Comparison of ENCODE assay signal across 14 cellular contexts in genomic region chr3:13133471-13133981, GRCh38.
"Had no signal": no experiment of that assay in that cellular context is flagged by ENCODE, and none has a peak within 500 bp of the region (broad histone marks: within the 10 kb centered on the region; RNA-seq: fewer than 3 reads in every experiment).

No MANE protein-coding gene starts in this region.

- H3K36me3 ChIP-seq: esophagus muscularis mucosa, left lung had no signal

- H3K36me3 Mint-ChIP-seq: activated naive CD4-positive, alpha-beta T cell treated with anti-CD3 and anti-CD28 coated beads, Interleukin-2, amount 50 U/mL, for 24 hours; stimulated activated memory B cell treated with anti-CD40 and anti-IgM and Interleukin-4, amounts not matched to agents 10 μg/mL and 1 μg/mL and 100 μg/mL, for 72 hours; T-cell; type B pancreatic cell; WTC11 had no signal

- H3K27ac ChIP-seq: dorsolateral prefrontal cortex, esophagus muscularis mucosa, left lung, parathyroid adenoma had no signal

- H3K27me3 ChIP-seq: dorsolateral prefrontal cortex had no signal

- ATAC-seq: activated CD8-positive, alpha-beta T cell treated with anti-CD3 and anti-CD28 coated beads, Interleukin-2, amount 10 ng/mL, durations not matched to agents 7 days and 5 days; left lung; stimulated activated memory B cell treated with anti-CD40 and anti-IgM and Interleukin-4, amounts not matched to agents 10 μg/mL and 1 μg/mL and 100 μg/mL, for 72 hours; T-cell; WTC11 had no signal

- H3K27me3 Mint-ChIP-seq: activated naive CD4-positive, alpha-beta T cell treated with anti-CD3 and anti-CD28 coated beads, Interleukin-2, amount 50 U/mL, for 24 hours; type B pancreatic cell had no signal

- H3K4me3 ChIP-seq: dorsolateral prefrontal cortex, esophagus muscularis mucosa, left lung had no signal

- H3K4me1 Mint-ChIP-seq: neural crest cell; stimulated activated memory B cell treated with anti-CD40 and anti-IgM and Interleukin-4, amounts not matched to agents 10 μg/mL and 1 μg/mL and 100 μg/mL, for 72 hours had no signal

- H3K27ac Mint-ChIP-seq: activated CD8-positive, alpha-beta T cell treated with anti-CD3 and anti-CD28 coated beads, Interleukin-2, amount 10 ng/mL, durations not matched to agents 7 days and 5 days; activated naive CD4-positive, alpha-beta T cell treated with anti-CD3 and anti-CD28 coated beads, Interleukin-2, amount 50 U/mL, for 24 hours; stimulated activated memory B cell treated with anti-CD40 and anti-IgM and Interleukin-4, amounts not matched to agents 10 μg/mL and 1 μg/mL and 100 μg/mL, for 72 hours; T-cell; type B pancreatic cell; WTC11 had no signal

- H3K9me3 Mint-ChIP-seq: activated naive CD4-positive, alpha-beta T cell treated with anti-CD3 and anti-CD28 coated beads, Interleukin-2, amount 50 U/mL, for 24 hours; neural crest cell; stimulated activated memory B cell treated with anti-CD40 and anti-IgM and Interleukin-4, amounts not matched to agents 10 μg/mL and 1 μg/mL and 100 μg/mL, for 72 hours; T-cell; type B pancreatic cell; WTC11 had no signal

- H3K4me1 ChIP-seq: esophagus muscularis mucosa, left lung, parathyroid adenoma had no signal

- H3K4me3 Mint-ChIP-seq: activated CD8-positive, alpha-beta T cell treated with anti-CD3 and anti-CD28 coated beads, Interleukin-2, amount 10 ng/mL, durations not matched to agents 7 days and 5 days; activated naive CD4-positive, alpha-beta T cell treated with anti-CD3 and anti-CD28 coated beads, Interleukin-2, amount 50 U/mL, for 24 hours; neural crest cell; stimulated activated memory B cell treated with anti-CD40 and anti-IgM and Interleukin-4, amounts not matched to agents 10 μg/mL and 1 μg/mL and 100 μg/mL, for 72 hours; T-cell; type B pancreatic cell; WTC11 had no signal

- H3K9me3 ChIP-seq: esophagus muscularis mucosa, left lung had no signal

- DNase-seq: activated CD4-positive, alpha-beta T cell treated with anti-CD3 and anti-CD28 coated beads for 48 hours; activated CD8-positive, alpha-beta T cell treated with anti-CD3 and anti-CD28 coated beads, Interleukin-2, amount 10 ng/mL, durations not matched to agents 7 days and 5 days; foreskin fibroblast; stimulated activated CD4-positive, alpha-beta T cell treated with anti-CD3 and anti-CD28 coated beads, Interleukin-1b, Interleukin-23, amount 100 ng/mL, for 48 hours had no signal
